In the genomic region with DNA sequence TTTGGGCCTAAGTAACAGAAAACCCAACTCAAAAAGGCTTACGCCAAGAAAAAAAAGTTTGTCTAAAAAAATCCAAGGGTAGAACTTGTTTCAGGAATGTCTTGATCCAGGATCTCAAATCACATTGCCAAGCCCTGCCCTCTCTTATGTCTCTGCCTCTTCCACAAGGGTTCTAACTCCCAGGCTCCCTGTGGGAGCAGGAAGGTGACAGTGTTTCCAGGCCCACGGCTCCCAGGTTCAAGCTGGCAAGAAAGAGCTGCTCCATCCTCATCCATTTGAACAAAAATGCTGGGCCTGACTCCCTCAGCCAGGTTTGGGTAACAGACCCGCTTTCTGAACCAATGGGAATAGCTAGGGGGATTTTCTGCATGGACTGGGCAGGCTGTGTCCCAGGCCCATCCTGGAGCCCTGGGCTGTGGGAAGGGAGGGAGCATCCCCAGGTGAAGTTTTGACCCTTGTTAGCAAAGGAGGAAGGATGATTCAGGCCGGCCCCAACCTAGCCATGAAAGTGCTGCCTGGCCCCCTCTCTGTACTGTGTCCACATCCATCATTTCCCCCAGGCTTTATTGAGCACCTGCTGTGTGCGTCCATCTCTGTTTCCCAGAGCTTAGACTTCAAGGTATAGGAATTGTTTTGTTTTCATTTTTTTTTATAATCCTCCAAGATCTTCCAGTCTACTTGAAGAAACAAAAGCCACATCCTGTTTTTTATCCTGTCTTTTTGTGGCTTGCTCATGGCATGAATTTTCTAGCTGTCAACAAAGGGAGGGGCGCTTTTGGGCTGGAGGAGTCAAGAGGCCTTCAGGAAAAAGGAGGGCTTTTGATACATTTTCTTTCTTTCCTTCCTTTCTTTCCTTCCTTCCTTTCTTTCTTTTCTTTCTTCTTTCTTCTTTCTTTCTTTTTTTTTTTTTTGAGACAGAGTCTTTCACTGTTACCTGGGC, we compare ENCODE assay signal across 2 cellular contexts.
TF ChIP-seq lines count a peak whose summit lies in the region.

No MANE protein-coding gene starts in this region.

TF ChIP-seq in SK-N-SH, 30 proteins besides CTCF, POLR2A, EP300 and RAD21 (continued from another document):
- TF ChIP-seq, protein P1, sequence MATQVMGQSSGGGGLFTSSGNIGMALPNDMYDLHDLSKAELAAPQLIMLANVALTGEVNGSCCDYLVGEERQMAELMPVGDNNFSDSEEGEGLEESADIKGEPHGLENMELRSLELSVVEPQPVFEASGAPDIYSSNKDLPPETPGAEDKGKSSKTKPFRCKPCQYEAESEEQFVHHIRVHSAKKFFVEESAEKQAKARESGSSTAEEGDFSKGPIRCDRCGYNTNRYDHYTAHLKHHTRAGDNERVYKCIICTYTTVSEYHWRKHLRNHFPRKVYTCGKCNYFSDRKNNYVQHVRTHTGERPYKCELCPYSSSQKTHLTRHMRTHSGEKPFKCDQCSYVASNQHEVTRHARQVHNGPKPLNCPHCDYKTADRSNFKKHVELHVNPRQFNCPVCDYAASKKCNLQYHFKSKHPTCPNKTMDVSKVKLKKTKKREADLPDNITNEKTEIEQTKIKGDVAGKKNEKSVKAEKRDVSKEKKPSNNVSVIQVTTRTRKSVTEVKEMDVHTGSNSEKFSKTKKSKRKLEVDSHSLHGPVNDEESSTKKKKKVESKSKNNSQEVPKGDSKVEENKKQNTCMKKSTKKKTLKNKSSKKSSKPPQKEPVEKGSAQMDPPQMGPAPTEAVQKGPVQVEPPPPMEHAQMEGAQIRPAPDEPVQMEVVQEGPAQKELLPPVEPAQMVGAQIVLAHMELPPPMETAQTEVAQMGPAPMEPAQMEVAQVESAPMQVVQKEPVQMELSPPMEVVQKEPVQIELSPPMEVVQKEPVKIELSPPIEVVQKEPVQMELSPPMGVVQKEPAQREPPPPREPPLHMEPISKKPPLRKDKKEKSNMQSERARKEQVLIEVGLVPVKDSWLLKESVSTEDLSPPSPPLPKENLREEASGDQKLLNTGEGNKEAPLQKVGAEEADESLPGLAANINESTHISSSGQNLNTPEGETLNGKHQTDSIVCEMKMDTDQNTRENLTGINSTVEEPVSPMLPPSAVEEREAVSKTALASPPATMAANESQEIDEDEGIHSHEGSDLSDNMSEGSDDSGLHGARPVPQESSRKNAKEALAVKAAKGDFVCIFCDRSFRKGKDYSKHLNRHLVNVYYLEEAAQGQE (IDR thresholded peaks at IDR 0.05; ENCODE audit: low read depth, low read length): no peak
- TF ChIP-seq TCF12 (IDR thresholded peaks at IDR 0.05): no peak
- TF ChIP-seq EZH2phosphoT487 (IDR thresholded peaks at IDR 0.05; ENCODE audit: borderline replicate concordance, low read depth): no peak
- no peak for TF ChIP-seq RCOR1 (IDR thresholded peaks at IDR 0.05; ENCODE audit: low read length)
- TF ChIP-seq, protein P2, sequence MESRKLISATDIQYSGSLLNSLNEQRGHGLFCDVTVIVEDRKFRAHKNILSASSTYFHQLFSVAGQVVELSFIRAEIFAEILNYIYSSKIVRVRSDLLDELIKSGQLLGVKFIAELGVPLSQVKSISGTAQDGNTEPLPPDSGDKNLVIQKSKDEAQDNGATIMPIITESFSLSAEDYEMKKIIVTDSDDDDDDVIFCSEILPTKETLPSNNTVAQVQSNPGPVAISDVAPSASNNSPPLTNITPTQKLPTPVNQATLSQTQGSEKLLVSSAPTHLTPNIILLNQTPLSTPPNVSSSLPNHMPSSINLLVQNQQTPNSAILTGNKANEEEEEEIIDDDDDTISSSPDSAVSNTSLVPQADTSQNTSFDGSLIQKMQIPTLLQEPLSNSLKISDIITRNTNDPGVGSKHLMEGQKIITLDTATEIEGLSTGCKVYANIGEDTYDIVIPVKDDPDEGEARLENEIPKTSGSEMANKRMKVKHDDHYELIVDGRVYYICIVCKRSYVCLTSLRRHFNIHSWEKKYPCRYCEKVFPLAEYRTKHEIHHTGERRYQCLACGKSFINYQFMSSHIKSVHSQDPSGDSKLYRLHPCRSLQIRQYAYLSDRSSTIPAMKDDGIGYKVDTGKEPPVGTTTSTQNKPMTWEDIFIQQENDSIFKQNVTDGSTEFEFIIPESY (IDR thresholded peaks at IDR 0.05; ENCODE audit: borderline replicate concordance, low read depth): no peak

TF ChIP-seq in SK-N-SH treated with all-trans-retinoic acid at 6 μM for 48 hours, 23 proteins besides CTCF, POLR2A, EP300 and RAD21 (continued from another document):
- TF ChIP-seq, protein P3, sequence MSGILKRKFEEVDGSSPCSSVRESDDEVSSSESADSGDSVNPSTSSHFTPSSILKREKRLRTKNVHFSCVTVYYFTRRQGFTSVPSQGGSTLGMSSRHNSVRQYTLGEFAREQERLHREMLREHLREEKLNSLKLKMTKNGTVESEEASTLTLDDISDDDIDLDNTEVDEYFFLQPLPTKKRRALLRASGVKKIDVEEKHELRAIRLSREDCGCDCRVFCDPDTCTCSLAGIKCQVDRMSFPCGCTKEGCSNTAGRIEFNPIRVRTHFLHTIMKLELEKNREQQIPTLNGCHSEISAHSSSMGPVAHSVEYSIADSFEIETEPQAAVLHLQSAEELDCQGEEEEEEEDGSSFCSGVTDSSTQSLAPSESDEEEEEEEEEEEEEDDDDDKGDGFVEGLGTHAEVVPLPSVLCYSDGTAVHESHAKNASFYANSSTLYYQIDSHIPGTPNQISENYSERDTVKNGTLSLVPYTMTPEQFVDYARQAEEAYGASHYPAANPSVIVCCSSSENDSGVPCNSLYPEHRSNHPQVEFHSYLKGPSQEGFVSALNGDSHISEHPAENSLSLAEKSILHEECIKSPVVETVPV (CRISPR knock-in tag; IDR thresholded peaks at IDR 0.05): no peak
- no peak for TF ChIP-seq TCF4 (CRISPR knock-in tag; IDR thresholded peaks at IDR 0.05; ENCODE audit: borderline replicate concordance)
- TF ChIP-seq, protein P4, sequence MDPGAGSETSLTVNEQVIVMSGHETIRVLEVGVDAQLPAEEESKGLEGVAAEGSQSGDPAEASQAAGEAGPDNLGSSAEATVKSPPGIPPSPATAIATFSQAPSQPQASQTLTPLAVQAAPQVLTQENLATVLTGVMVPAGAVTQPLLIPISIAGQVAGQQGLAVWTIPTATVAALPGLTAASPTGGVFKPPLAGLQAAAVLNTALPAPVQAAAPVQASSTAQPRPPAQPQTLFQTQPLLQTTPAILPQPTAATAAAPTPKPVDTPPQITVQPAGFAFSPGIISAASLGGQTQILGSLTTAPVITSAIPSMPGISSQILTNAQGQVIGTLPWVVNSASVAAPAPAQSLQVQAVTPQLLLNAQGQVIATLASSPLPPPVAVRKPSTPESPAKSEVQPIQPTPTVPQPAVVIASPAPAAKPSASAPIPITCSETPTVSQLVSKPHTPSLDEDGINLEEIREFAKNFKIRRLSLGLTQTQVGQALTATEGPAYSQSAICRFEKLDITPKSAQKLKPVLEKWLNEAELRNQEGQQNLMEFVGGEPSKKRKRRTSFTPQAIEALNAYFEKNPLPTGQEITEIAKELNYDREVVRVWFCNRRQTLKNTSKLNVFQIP (CRISPR knock-in tag; IDR thresholded peaks at IDR 0.05; ENCODE audit: borderline replicate concordance, low read depth): no peak
- no peak for TF ChIP-seq BACH2 (CRISPR knock-in tag; IDR thresholded peaks at IDR 0.05; ENCODE audit: borderline replicate concordance)
- no peak for TF ChIP-seq ZNF8 (CRISPR knock-in tag; IDR thresholded peaks at IDR 0.05)
- TF ChIP-seq ZFP3 (CRISPR knock-in tag; IDR thresholded peaks at IDR 0.05): no peak
- no peak for TF ChIP-seq ARNTL (CRISPR knock-in tag; IDR thresholded peaks at IDR 0.05; ENCODE audit: borderline replicate concordance, low read depth)
- no peak for TF ChIP-seq ZFP30 (CRISPR knock-in tag; IDR thresholded peaks at IDR 0.05)
- TF ChIP-seq, protein P5, sequence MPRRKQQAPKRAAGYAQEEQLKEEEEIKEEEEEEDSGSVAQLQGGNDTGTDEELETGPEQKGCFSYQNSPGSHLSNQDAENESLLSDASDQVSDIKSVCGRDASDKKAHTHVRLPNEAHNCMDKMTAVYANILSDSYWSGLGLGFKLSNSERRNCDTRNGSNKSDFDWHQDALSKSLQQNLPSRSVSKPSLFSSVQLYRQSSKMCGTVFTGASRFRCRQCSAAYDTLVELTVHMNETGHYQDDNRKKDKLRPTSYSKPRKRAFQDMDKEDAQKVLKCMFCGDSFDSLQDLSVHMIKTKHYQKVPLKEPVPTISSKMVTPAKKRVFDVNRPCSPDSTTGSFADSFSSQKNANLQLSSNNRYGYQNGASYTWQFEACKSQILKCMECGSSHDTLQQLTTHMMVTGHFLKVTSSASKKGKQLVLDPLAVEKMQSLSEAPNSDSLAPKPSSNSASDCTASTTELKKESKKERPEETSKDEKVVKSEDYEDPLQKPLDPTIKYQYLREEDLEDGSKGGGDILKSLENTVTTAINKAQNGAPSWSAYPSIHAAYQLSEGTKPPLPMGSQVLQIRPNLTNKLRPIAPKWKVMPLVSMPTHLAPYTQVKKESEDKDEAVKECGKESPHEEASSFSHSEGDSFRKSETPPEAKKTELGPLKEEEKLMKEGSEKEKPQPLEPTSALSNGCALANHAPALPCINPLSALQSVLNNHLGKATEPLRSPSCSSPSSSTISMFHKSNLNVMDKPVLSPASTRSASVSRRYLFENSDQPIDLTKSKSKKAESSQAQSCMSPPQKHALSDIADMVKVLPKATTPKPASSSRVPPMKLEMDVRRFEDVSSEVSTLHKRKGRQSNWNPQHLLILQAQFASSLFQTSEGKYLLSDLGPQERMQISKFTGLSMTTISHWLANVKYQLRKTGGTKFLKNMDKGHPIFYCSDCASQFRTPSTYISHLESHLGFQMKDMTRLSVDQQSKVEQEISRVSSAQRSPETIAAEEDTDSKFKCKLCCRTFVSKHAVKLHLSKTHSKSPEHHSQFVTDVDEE (CRISPR knock-in tag; IDR thresholded peaks at IDR 0.05): no peak
